ENCODE assay signal across 9 cellular contexts in genomic region chr9:131697908-131698714, GRCh38. TPM values are rescaled to one million over a fixed set of nuclear protein-coding genes. Genes with fewer than 3 reads are reported as not detected.
DNase-seq lines count a peak whose midpoint lies in the region; ATAC-seq and TF ChIP-seq lines count a peak whose summit lies in the region.
"Had no signal": no experiment of that assay in that cellular context is flagged by ENCODE, and none has a peak within 500 bp of the region (broad histone marks: within the 10 kb centered on the region; RNA-seq: fewer than 3 reads in every experiment).

No MANE protein-coding gene starts in this region.

- H3K4me3 Mint-ChIP-seq in brain (peak overlapping the region in 1 of 5 experiments; percentile 4), memory B cell (peak overlapping the region; percentile 56)
- H3K4me3 Mint-ChIP-seq: activated T-cell treated with anti-CD3 and anti-CD28 coated beads, Interleukin-2, amount 50 U/mL, for 72 hours had no signal

- H3K9me3 Mint-ChIP-seq in brain = no peaks in the 10 kb centered on the region
- no peaks in the 10 kb centered on the region for H3K9me3 Mint-ChIP-seq in memory B cell
- H3K9me3 Mint-ChIP-seq: activated T-cell treated with anti-CD3 and anti-CD28 coated beads, Interleukin-2, amount 50 U/mL, for 72 hours had no signal

- peak overlapping the region; percentile 79 for H3K27ac ChIP-seq in upper lobe of right lung

- intact Hi-C loops in Right ventricle myocardium inferior (cut with DNase I) = no loop called here
- intact Hi-C loops in cardiac septum (cut with DNase I) = no loop called here
- intact Hi-C loops in upper lobe of right lung (cut with DNase I) = no loop called here

- H3K4me1 Mint-ChIP-seq in brain = peaks cover 90% of the 10 kb centered on the region
- peaks cover 73% of the 10 kb centered on the region for H3K4me1 Mint-ChIP-seq in memory B cell

- H3K4me3 ChIP-seq in upper lobe of right lung = no peak overlapping the region

- no peaks in the 10 kb centered on the region for H3K9me3 ChIP-seq in upper lobe of right lung

- H3K27ac Mint-ChIP-seq in brain (peak overlapping the region in 4 of 5 experiments; percentile 17 to 80 (median 60)), memory B cell (peak overlapping the region; percentile 80)

- H3K27me3 Mint-ChIP-seq in brain = no peaks in the 10 kb centered on the region
- H3K27me3 Mint-ChIP-seq in memory B cell = no peaks in the 10 kb centered on the region

- H3K36me3 ChIP-seq in upper lobe of right lung = no peaks in the 10 kb centered on the region

- no peaks in the 10 kb centered on the region for H3K27me3 ChIP-seq in upper lobe of right lung

- peaks cover 60% of the 10 kb centered on the region for H3K4me1 ChIP-seq in upper lobe of right lung

- no peaks in the 10 kb centered on the region for H3K36me3 Mint-ChIP-seq in brain
- H3K36me3 Mint-ChIP-seq in memory B cell = peaks cover 16% of the 10 kb centered on the region

- ATAC-seq in Right ventricle myocardium inferior = peak; percentile 36
- peak; percentile 42 for ATAC-seq in memory B cell (ENCODE audit: low read depth)
- peak; percentile 72 for ATAC-seq in upper lobe of right lung
- ATAC-seq in HG02970 (IDR thresholded peaks at IDR 0.05; ENCODE audit: low FRiP score, unreplicated experiment) = no peak
- ATAC-seq in HG03460 (IDR thresholded peaks at IDR 0.05; ENCODE audit: unreplicated experiment) = no peak

- no peak for DNase-seq in Right ventricle myocardium inferior (ENCODE audit: missing footprints)
- DNase-seq in cardiac septum (ENCODE audit: low spot score) = no peak
- no peak for DNase-seq in memory B cell (ENCODE audit: low spot score in 2 of 2)
- no peak for DNase-seq in upper lobe of right lung
- no peak for DNase-seq in T-helper 1 cell
- DNase-seq: activated T-cell treated with anti-CD3 and anti-CD28 coated beads, Interleukin-2, amount 50 U/mL, for 72 hours had no signal

- no peak for TF ChIP-seq CTCF in brain (conservative IDR thresholded peaks at IDR 0.05)
- no peak for TF ChIP-seq CTCF in upper lobe of right lung (IDR thresholded peaks at IDR 0.05)

RNA-seq across cellular contexts. Expression of gene RAPGEF1, which starts 41.8 kb away (rescaled TPM):
- 125 TPM for total RNA-seq in Right ventricle myocardium inferior
- 115 TPM for total RNA-seq in cardiac septum
- 44.2 TPM for polyA plus RNA-seq in brain (ENCODE audit: insufficient read depth, low read depth, low replicate concordance)
- 144 TPM for total RNA-seq in upper lobe of right lung

Comparison
In these comparisons a context has a peak if more than half of its experiments do, and no peak if none do; other contexts are left out.
1. ATAC-seq: peak in Right ventricle myocardium inferior (single experiment), memory B cell (single experiment) and upper lobe of right lung (single experiment); none in HG02970 (single experiment) and HG03460 (single experiment).